Comparison of ENCODE assay signal across 33 cellular contexts in the genomic region with DNA sequence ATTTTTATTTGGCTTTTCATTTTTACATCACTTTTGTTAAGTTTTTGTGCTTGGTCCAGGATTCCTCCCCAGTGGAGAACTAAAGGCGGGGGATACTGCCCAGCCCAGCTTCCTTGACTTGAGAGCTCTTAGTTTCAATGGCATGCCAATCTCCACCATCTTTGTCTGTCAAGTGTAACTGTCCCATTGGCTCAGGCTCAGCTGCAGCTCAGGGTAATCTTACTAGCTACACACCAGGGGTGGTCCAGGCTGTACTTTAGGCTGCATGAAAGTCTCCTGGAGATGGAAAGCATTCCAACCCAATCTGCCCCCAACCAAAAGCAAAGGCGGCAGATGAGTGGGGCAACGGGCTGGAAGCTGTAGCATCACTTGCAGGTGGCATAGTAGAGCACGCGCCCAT. TPM values are rescaled to one million over a fixed set of nuclear protein-coding genes. Genes with fewer than 3 reads are reported as not detected.
"Had no signal": no experiment of that assay in that cellular context is flagged by ENCODE, and none has a peak within 500 bp of the region (broad histone marks: within the 10 kb centered on the region; RNA-seq: fewer than 3 reads in every experiment).

No MANE protein-coding gene starts in this region.

- H3K4me3 ChIP-seq: colonic mucosa, esophagus muscularis mucosa, heart right ventricle, lung, mucosa of descending colon, neural progenitor cell, prostate gland, right atrium auricular region, smooth muscle cell, suprapubic skin, vagina had no signal

- H3K9me3 ChIP-seq: colonic mucosa, esophagus muscularis mucosa, heart right ventricle, mucosa of descending colon, prostate gland, right atrium auricular region, suprapubic skin, vagina had no signal

- ATAC-seq: heart right ventricle; mucosa of descending colon; natural killer cell treated with Interleukin-12 subunit alpha and Interleukin-12 subunit beta and Interleukin-15 and Interleukin-18, amount 100 ng/mL, for 72 hours; sciatic nerve; stimulated activated naive CD8-positive, alpha-beta T cell treated with anti-CD3 and anti-CD28 coated beads, Interleukin-15, amount 100 ng/mL, for 72 hours had no signal

- H3K27me3 Mint-ChIP-seq: stimulated activated naive CD8-positive, alpha-beta T cell treated with anti-CD3 and anti-CD28 coated beads, Interleukin-15, amount 100 ng/mL, for 72 hours had no signal

- H3K4me1 Mint-ChIP-seq: naive B cell had no signal

- DNase-seq: colonic mucosa; effector CD8-positive, alpha-beta T cell; endodermal cell; foreskin melanocyte; glutamatergic neuron; heart right ventricle; hippocampal formation; immature natural killer cell; islet precursor cell; mesenchymal stem cell; mucosa of descending colon; naive B cell; nucleus accumbens; stimulated activated CD4-positive, alpha-beta T cell treated with anti-CD3 and anti-CD28 coated beads, Interleukin-12 subunit alpha, Interleukin-12 subunit beta, amount 100 ng/mL, for 4 hours; stimulated activated CD4-positive, alpha-beta T cell treated with anti-CD3 and anti-CD28 coated beads, Interleukin-1b, Interleukin-23, amount 100 ng/mL, for 48 hours; stimulated activated CD4-positive, alpha-beta T cell treated with anti-CD3 and anti-CD28 coated beads, Interleukin-4, amount 100 ng/mL, for 1 hour; stimulated activated CD8-positive, alpha-beta memory T cell treated with anti-CD3 and anti-CD28 coated beads, Interleukin-4, amount 100 ng/mL, for 48 hours; stimulated activated naive CD4-positive, alpha-beta T cell; stimulated activated naive CD8-positive, alpha-beta T cell treated with anti-CD3 and anti-CD28 coated beads, Interleukin-15, amount 100 ng/mL, for 72 hours; trophoblast cell had no signal

- H3K27ac Mint-ChIP-seq: dendritic cell treated with granulocyte-macrophage colony-stimulating factor and Interleukin-4, amounts not matched to agents 40 ng/mL and 50 ng/mL, for 4 days; endodermal cell; immature natural killer cell; mesothelial cell of epicardium; natural killer cell treated with Interleukin-12 subunit alpha and Interleukin-12 subunit beta and Interleukin-15 and Interleukin-18, amount 100 ng/mL, for 72 hours; neural progenitor cell; stimulated activated naive CD8-positive, alpha-beta T cell treated with anti-CD3 and anti-CD28 coated beads, Interleukin-15, amount 100 ng/mL, for 72 hours had no signal

- H3K4me1 ChIP-seq: colonic mucosa, neural progenitor cell, prostate gland, vagina had no signal

- H3K36me3 Mint-ChIP-seq: naive B cell; natural killer cell treated with Interleukin-12 subunit alpha and Interleukin-12 subunit beta and Interleukin-15 and Interleukin-18, amount 100 ng/mL, for 72 hours; neural progenitor cell had no signal

- H2AFZ ChIP-seq: neural progenitor cell had no signal

- H3K9me3 Mint-ChIP-seq: dendritic cell treated with granulocyte-macrophage colony-stimulating factor and Interleukin-4, amounts not matched to agents 40 ng/mL and 50 ng/mL, for 4 days; endodermal cell; immature natural killer cell; mesothelial cell of epicardium; naive B cell; natural killer cell treated with Interleukin-12 subunit alpha and Interleukin-12 subunit beta and Interleukin-15 and Interleukin-18, amount 100 ng/mL, for 72 hours; neural progenitor cell; stimulated activated naive CD8-positive, alpha-beta T cell treated with anti-CD3 and anti-CD28 coated beads, Interleukin-15, amount 100 ng/mL, for 72 hours had no signal

- H3K4me3 Mint-ChIP-seq: dendritic cell treated with granulocyte-macrophage colony-stimulating factor and Interleukin-4, amounts not matched to agents 40 ng/mL and 50 ng/mL, for 4 days; endodermal cell; immature natural killer cell; mesothelial cell of epicardium; naive B cell; natural killer cell treated with Interleukin-12 subunit alpha and Interleukin-12 subunit beta and Interleukin-15 and Interleukin-18, amount 100 ng/mL, for 72 hours; neural progenitor cell; stimulated activated naive CD8-positive, alpha-beta T cell treated with anti-CD3 and anti-CD28 coated beads, Interleukin-15, amount 100 ng/mL, for 72 hours had no signal

- H3K9ac ChIP-seq: neural progenitor cell had no signal

- H3K36me3 ChIP-seq: esophagus muscularis mucosa, heart right ventricle, neural progenitor cell, prostate gland, right atrium auricular region, suprapubic skin, vagina had no signal

- H3K27ac ChIP-seq: colonic mucosa, esophagus muscularis mucosa, heart right ventricle, neural progenitor cell, prostate gland, suprapubic skin, vagina had no signal

- H3K27me3 ChIP-seq: colonic mucosa, esophagus muscularis mucosa, heart right ventricle, neural progenitor cell, right atrium auricular region, suprapubic skin, vagina had no signal

- H3K4me2 ChIP-seq: neural progenitor cell, smooth muscle cell had no signal

RNA-seq across cellular contexts. Expression of a gene that starts 31.4 kb away (rescaled TPM):
- total RNA-seq: natural killer cell treated with Interleukin-12 subunit alpha and Interleukin-12 subunit beta and Interleukin-15 and Interleukin-18, amount 100 ng/mL, for 72 hours; osteocyte; vagina had no signal
- polyA plus RNA-seq: heart right ventricle, immature natural killer cell, smooth muscle cell had no signal
